12 cellular contexts compared by ENCODE assay signal in genomic region chr9:87663556-87663955, GRCh38.
"Had no signal": no experiment of that assay in that cellular context is flagged by ENCODE, and none has a peak within 500 bp of the region (broad histone marks: within the 10 kb centered on the region; RNA-seq: fewer than 3 reads in every experiment).

No MANE protein-coding gene starts in this region.

- H3K36me3 ChIP-seq: gastrocnemius medialis, left ventricle myocardium inferior, thyroid gland had no signal

- H3K4me1 ChIP-seq: gastrocnemius medialis, heart left ventricle, left ventricle myocardium inferior, thyroid gland had no signal

- DNase-seq: activated gamma-delta T cell treated with Interleukin-2 at 50 U/mL for 16 hours had no signal

- H3K4me3 Mint-ChIP-seq: endodermal cell; naive thymus-derived CD4-positive, alpha-beta T cell had no signal

- H3K27ac Mint-ChIP-seq: activated naive CD4-positive, alpha-beta T cell treated with anti-CD3 and anti-CD28 coated beads, Interleukin-2, amount 50 U/mL, for 72 hours had no signal

- H3K4me3 ChIP-seq: body of pancreas, gastrocnemius medialis, heart left ventricle, left ventricle myocardium inferior, pancreas, thyroid gland had no signal

- H3K4me1 Mint-ChIP-seq: endodermal cell had no signal

- H3K27ac ChIP-seq: body of pancreas, epithelial cell of prostate, gastrocnemius medialis, heart left ventricle, left ventricle myocardium inferior, pancreas, thyroid gland had no signal

- ATAC-seq: activated CD4-positive, CD25-positive, alpha-beta regulatory T cell treated with anti-CD3 and anti-CD28 coated beads, Interleukin-2, amount 50 U/mL, for 24 hours; gastrocnemius medialis had no signal

- H3K27me3 ChIP-seq: body of pancreas, gastrocnemius medialis, pancreas, thyroid gland had no signal
